In genomic region chr1:230270940-230271325, GRCh38 we compare ENCODE assay signal across 1 cellular context.
TF ChIP-seq lines count a peak whose summit lies in the region.

No MANE protein-coding gene starts in this region.

TF ChIP-seq in GM12878, 131 proteins besides CTCF, POLR2A, EP300 and RAD21 (continued from another document):
- TF ChIP-seq IRF5 (IDR thresholded peaks at IDR 0.05; ENCODE audit: borderline replicate concordance) = no peak
- no peak for TF ChIP-seq STAT3 (IDR thresholded peaks at IDR 0.05; ENCODE audit: low read depth, low read length)
- TF ChIP-seq ZNF274 (IDR thresholded peaks at IDR 0.05; ENCODE audit: insufficient read depth, insufficient read length) = no peak
- TF ChIP-seq POLR2AphosphoS2 (IDR thresholded peaks at IDR 0.05; ENCODE audit: low read depth, low read length) = no peak
- TF ChIP-seq MAX (IDR thresholded peaks at IDR 0.05; ENCODE audit: low read depth, low read length) = no peak
- no peak for TF ChIP-seq TCF7 (IDR thresholded peaks at IDR 0.05; ENCODE audit: borderline replicate concordance)
